21 cellular contexts compared by ENCODE assay signal in genomic region chr19:27822336-27822735, GRCh38.
"Had no signal": no experiment of that assay in that cellular context is flagged by ENCODE, and none has a peak within 500 bp of the region (broad histone marks: within the 10 kb centered on the region; RNA-seq: fewer than 3 reads in every experiment).

No MANE protein-coding gene starts in this region.

- H3K4me1 ChIP-seq: colonic mucosa, gastrocnemius medialis, neural progenitor cell, prostate gland, suprapubic skin, transverse colon had no signal

- H3K27ac ChIP-seq: colonic mucosa, epithelial cell of prostate, gastrocnemius medialis, neural progenitor cell, prostate gland, skin epidermis, suprapubic skin, transverse colon had no signal

- H3K9me3 ChIP-seq: colonic mucosa, gastrocnemius medialis, mucosa of descending colon, prostate gland, suprapubic skin had no signal

- DNase-seq: activated CD4-positive, alpha-beta T cell treated with anti-CD3 and anti-CD28 coated beads, Interleukin-2, amount 10 ng/mL, durations not matched to agents 7 days and 5 days; activated CD8-positive, alpha-beta T cell treated with anti-CD3 and anti-CD28 coated beads, Interleukin-2, amount 10 ng/mL, durations not matched to agents 7 days and 5 days; activated naive CD4-positive, alpha-beta T cell treated with Interleukin-2 at 50 U/mL for 16 hours; activated naive CD8-positive, alpha-beta T cell treated with anti-CD3 and anti-CD28 coated beads, Interleukin-2, amount 50 U/mL, for 24 hours; activated T-cell treated with anti-CD3 and anti-CD28 coated beads, Interleukin-2, amount 50 U/mL, for 24 hours; anterior cingulate cortex; colonic mucosa; endodermal cell; gastrocnemius medialis; immature natural killer cell; mucosa of descending colon; naive thymus-derived CD4-positive, alpha-beta T cell; right cardiac atrium; stimulated activated naive CD8-positive, alpha-beta T cell treated with anti-CD3 and anti-CD28 coated beads, Interleukin-15, amount 100 ng/mL, for 72 hours; T-helper 9 cell; transverse colon had no signal

- H2AFZ ChIP-seq: neural progenitor cell had no signal

- H3K9ac ChIP-seq: neural progenitor cell had no signal

- ATAC-seq: activated CD8-positive, alpha-beta T cell treated with anti-CD3 and anti-CD28 coated beads, Interleukin-2, amount 10 ng/mL, durations not matched to agents 7 days and 5 days; activated naive CD8-positive, alpha-beta T cell treated with anti-CD3 and anti-CD28 coated beads, Interleukin-2, amount 50 U/mL, for 24 hours; gastrocnemius medialis; mucosa of descending colon; naive thymus-derived CD4-positive, alpha-beta T cell; right cardiac atrium; stimulated activated naive CD8-positive, alpha-beta T cell treated with anti-CD3 and anti-CD28 coated beads, Interleukin-15, amount 100 ng/mL, for 72 hours had no signal

- H3K4me3 ChIP-seq: colonic mucosa, gastrocnemius medialis, mucosa of descending colon, neural progenitor cell, prostate gland, skin epidermis, suprapubic skin, transverse colon had no signal

- H3K36me3 ChIP-seq: colonic mucosa, gastrocnemius medialis, neural progenitor cell, prostate gland, suprapubic skin, transverse colon had no signal

- H3K27me3 ChIP-seq: colonic mucosa, gastrocnemius medialis, neural progenitor cell, suprapubic skin, transverse colon had no signal

- H3K4me2 ChIP-seq: neural progenitor cell had no signal
